Comparison of ENCODE assay signal across 9 cellular contexts in the genomic region with DNA sequence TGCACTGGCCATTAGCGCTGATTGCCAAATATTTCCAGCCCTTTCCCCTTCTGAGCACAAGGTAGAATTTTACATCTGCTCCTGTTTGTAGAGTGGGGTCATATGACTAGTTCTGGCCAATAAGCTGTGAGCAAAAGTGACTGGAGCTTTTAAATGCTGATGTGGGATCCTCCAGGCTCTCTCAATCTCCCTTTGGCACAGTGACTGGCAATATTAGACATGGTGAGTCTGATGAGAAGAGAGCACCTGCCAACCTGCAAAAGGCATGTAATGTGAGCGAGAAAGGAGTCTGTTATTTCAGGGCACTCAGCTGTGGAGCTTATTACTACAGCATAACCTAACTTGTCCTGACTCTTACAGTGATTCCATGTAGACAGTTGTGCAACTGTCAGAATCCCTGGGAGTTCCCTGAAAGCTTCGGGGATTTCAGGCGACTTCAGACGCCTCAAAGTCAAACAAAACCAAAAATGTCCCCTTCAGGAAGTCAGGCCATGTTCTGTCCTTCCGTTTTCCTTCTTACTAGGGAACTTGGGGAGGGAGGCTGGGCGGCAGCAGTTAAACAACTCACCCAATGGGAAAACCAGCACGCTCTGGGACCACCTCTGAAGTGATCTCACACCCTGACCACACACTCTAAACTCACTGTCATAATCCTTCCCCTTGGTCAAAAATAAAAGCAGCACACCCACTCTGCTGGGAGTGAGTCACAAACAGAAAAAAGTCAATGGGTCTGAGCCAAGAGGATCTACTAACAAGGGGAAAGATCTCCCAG. TPM values are rescaled to one million over a fixed set of nuclear protein-coding genes. Genes with fewer than 3 reads are reported as not detected.
A peak's percentile ranks its signal among the peaks of the same experiment; 100 is the strongest.
DNase-seq lines count a peak whose midpoint lies in the region; ATAC-seq, FAIRE-seq and TF ChIP-seq lines count a peak whose summit lies in the region.
"Had no signal": no experiment of that assay in that cellular context is flagged by ENCODE, and none has a peak within 500 bp of the region (broad histone marks: within the 10 kb centered on the region; RNA-seq: fewer than 3 reads in every experiment).

No MANE protein-coding gene starts in this region.

- no peak overlapping the region for H2BK120ac ChIP-seq in neuronal stem cell (ENCODE audit: low read depth, low read length)

- no peak for DNase-seq in activated CD4-positive, CD25-positive, alpha-beta regulatory T cell (lab: John Stamatoyannopoulos, UW)
- DNase-seq in RCC 7860 (ENCODE audit: low spot score) (peak; percentile 99), GM12878 (ENCODE audit: low read depth, low spot score) (peak; percentile 95), neural progenitor cell (ENCODE audit: low spot score) (no peak), neuronal stem cell (ENCODE audit: low spot score) (no peak)
- peak in 1 of 9 donors; percentile 57 for DNase-seq in naive thymus-derived CD4-positive, alpha-beta T cell

- POLR2A ChIA-PET in GM12878 (lab: Charles Lee) = interaction anchor here (0.5 to 4.8 kb wide), 8 partner anchors 7 to 60 kb away, joined by 3 to 60 read pairs (median 5); partner anchors contain the start of gene IKBKE
- POLR2A ChIA-PET in naive thymus-derived CD4-positive, alpha-beta T cell (lab: Charles Lee) = interaction anchor here (0.7 to 1.0 kb wide), 2 partner anchors 16 to 34 kb away, joined by 3 to 4 read pairs; partner anchors contain the start of gene IKBKE

- SMC1A ChIA-PET in GM12878 (lab: Charles Lee; ENCODE audit: uncharacterized antibody, unreplicated experiment) = interaction anchor here (0.6 to 5.6 kb wide), 15 partner anchors 8 to 160 kb away, joined by 3 to 61 read pairs (median 4); partner anchors contain the start of gene IKBKE

- H3K36me3 Mint-ChIP-seq in naive thymus-derived CD4-positive, alpha-beta T cell = peaks cover 0 to 24% (median 0%) of the 10 kb centered on the region in 5 donors
- no peaks in the 10 kb centered on the region for H3K36me3 Mint-ChIP-seq in neural progenitor cell
- H3K36me3 Mint-ChIP-seq: brain had no signal

- CTCF ChIA-PET in GM12878 (lab: Yijun Ruan, JAX) = interaction anchor here (0.8 to 5.1 kb wide), 14 partner anchors 8 to 160 kb away, joined by 3 to 62 read pairs (median 4); partner anchors contain the start of gene IKBKE
- CTCF ChIA-PET in naive thymus-derived CD4-positive, alpha-beta T cell (lab: Charles Lee) = no interaction called here

- BruUV-seq in GM12878 (replicated peaks; lab: Mats Ljungman, UMichigan) = no TSS peak

- no peak overlapping the region for H2BK5ac ChIP-seq in neuronal stem cell (ENCODE audit: low read length)

- H3K4me3 ChIP-seq in GM12878 (peak overlapping the region; percentile 33; the same call in 1 of the 2 replicates), neural progenitor cell (no peak overlapping the region), neuronal stem cell (ENCODE audit: low read length in 2 of 2) (no peak overlapping the region)
- H3K4me3 ChIP-seq in naive thymus-derived CD4-positive, alpha-beta T cell (ENCODE audit: low read length) = no peak overlapping the region

- H3K4me1 ChIP-seq in GM12878 (ENCODE audit: control insufficient read depth, insufficient read depth, low read length) = peaks cover 42% of the 10 kb centered on the region
- H3K4me1 ChIP-seq in naive thymus-derived CD4-positive, alpha-beta T cell (ENCODE audit: control insufficient read depth in 2 of 2, insufficient read depth in 2 of 2, low read length in 2 of 2) = peaks cover 8 to 29% of the 10 kb centered on the region in 2 donors
- peaks cover 6% of the 10 kb centered on the region for H3K4me1 ChIP-seq in neural progenitor cell
- H3K4me1 ChIP-seq in neuronal stem cell (ENCODE audit: control insufficient read depth in 2 of 2, insufficient read depth in 1 of 2, low read depth in 1 of 2, low read length in 2 of 2) = peaks cover 2 to 4% of the 10 kb centered on the region in 2 donors

- no peaks in the 10 kb centered on the region for H3F3A ChIP-seq in neural progenitor cell (ENCODE audit: low read depth)

- FAIRE-seq in RCC 7860 (lab: Jason Lieb, UNC) (peak; percentile 95), GM12878 (lab: Jason Lieb, UNC) (peak; percentile 96)

- TF ChIP-seq RAD21 in GM12878 (IDR thresholded peaks at IDR 0.05; ENCODE audit: insufficient read depth, low read depth, low read length) = no peak

- no peak for TF ChIP-seq POLR2A in GM12878 (IDR thresholded peaks at IDR 0.05; ENCODE audit: low read depth, low read length)

- H3K27me3 Mint-ChIP-seq in naive thymus-derived CD4-positive, alpha-beta T cell = peaks cover under 1 to 17% (median 4%) of the 10 kb centered on the region in 5 donors
- peaks cover 34% of the 10 kb centered on the region for H3K27me3 Mint-ChIP-seq in neural progenitor cell (ENCODE audit: insufficient read depth, low read depth)

- 19% methylated on average over 8 of the region's 8 CpGs for WGBS in GM12878 (ENCODE audit: insufficient coverage, insufficient replicate concordance, low lambda C conversion rate, missing lambda C conversion rate)
- no CpG with 5 or more reads among the region's 8 CpGs for WGBS in neuronal stem cell (ENCODE audit: extremely low coverage in 2 of 2, insufficient read length in 2 of 2, insufficient replicate concordance in 1 of 2), 2 donors

- H4K8ac ChIP-seq in neuronal stem cell (ENCODE audit: low read depth, low read length) = no peak overlapping the region

- in situ Hi-C loops in GM12878 (cut with MboI) = no loop called here

- intact Hi-C loops in GM12878 (cut with micrococcal nuclease; ENCODE audit: unreplicated experiment) = loop anchor here (2.0 to 10.0 kb wide), 2 partner anchors 33 to 411 kb away; partner anchors contain the start of gene IKBKE
- intact Hi-C loops in naive thymus-derived CD4-positive, alpha-beta T cell (cut with micrococcal nuclease) = no loop called here

- H2AFZ ChIP-seq in GM12878 (ENCODE audit: control insufficient read depth, low read depth, low read length) (peak overlapping the region; percentile 22), neural progenitor cell (replicated peaks) (no peak overlapping the region), neuronal stem cell (ENCODE audit: low read length) (no peak overlapping the region)

- H3K18ac ChIP-seq in neuronal stem cell (ENCODE audit: low read length) = no peak overlapping the region

- no peak overlapping the region for H4K91ac ChIP-seq in neuronal stem cell (ENCODE audit: low read depth, low read length, poor library complexity)

- H3K9ac ChIP-seq in GM12878 (ENCODE audit: control insufficient read depth, insufficient read depth, low read length) (no peak overlapping the region), neural progenitor cell (no peak overlapping the region), neuronal stem cell (ENCODE audit: low read depth, low read length, poor library complexity) (no peak overlapping the region)

- no peaks in the 10 kb centered on the region for H3K9me3 Mint-ChIP-seq in naive thymus-derived CD4-positive, alpha-beta T cell
- no peaks in the 10 kb centered on the region for H3K9me3 Mint-ChIP-seq in neural progenitor cell

- no peaks in the 10 kb centered on the region for H3K79me1 ChIP-seq in neuronal stem cell (ENCODE audit: low read depth, low read length)

- H3K36me3 ChIP-seq in GM12878 (ENCODE audit: control insufficient read depth in 2 of 2, insufficient read depth in 2 of 2, low read length in 1 of 2) (peaks cover 0 to 3% of the 10 kb centered on the region in 2 experiments; a peak in 2 of 4 replicates), neural progenitor cell (no peaks in the 10 kb centered on the region), neuronal stem cell (replicated peaks in 1 of 2; ENCODE audit: control insufficient read depth in 2 of 2, insufficient read depth in 2 of 2, low read length in 2 of 2) (no peaks in the 10 kb centered on the region)
- H3K36me3 ChIP-seq in naive thymus-derived CD4-positive, alpha-beta T cell (ENCODE audit: control insufficient read depth in 2 of 3, insufficient read depth in 3 of 3, low read length in 3 of 3) = peaks cover 0 to 9% (median 0%) of the 10 kb centered on the region in 3 experiments

- H3K4me2 ChIP-seq in GM12878 (ENCODE audit: control insufficient read depth, insufficient read depth) = peak overlapping the region; percentile 40
- no peak overlapping the region for H3K4me2 ChIP-seq in neural progenitor cell
- H3K4me2 ChIP-seq in neuronal stem cell (ENCODE audit: insufficient read depth, low read length, poor library complexity, severe bottlenecking) = no peak overlapping the region

- H2AK5ac ChIP-seq in neuronal stem cell (ENCODE audit: low read depth, low read length) = no peak overlapping the region

- ATAC-seq in activated CD4-positive, CD25-positive, alpha-beta regulatory T cell treated with anti-CD3 and anti-CD28 coated beads, Interleukin-2, amount 50 U/mL, for 24 hours = peak; percentile 69 to 71
- ATAC-seq in HG02759 (IDR thresholded peaks at IDR 0.05; ENCODE audit: unreplicated experiment) (peak; percentile 41), GM12878 (peak; percentile 72)
- ATAC-seq in naive thymus-derived CD4-positive, alpha-beta T cell = peak; percentile 69

- RAD21 ChIA-PET in GM12878 (lab: Charles Lee; ENCODE audit: unreplicated experiment) = interaction anchor here (0.6 to 4.8 kb wide), 15 partner anchors 7 to 223 kb away, joined by 3 to 69 read pairs (median 4); no protein-coding TSS in a partner anchor

- H2BK15ac ChIP-seq in neuronal stem cell (ENCODE audit: low read length) = no peak overlapping the region

- H2BK12ac ChIP-seq in neuronal stem cell (ENCODE audit: low read length) = no peak overlapping the region

- no peak for TF ChIP-seq CTCF in GM12878 (IDR thresholded peaks at IDR 0.05 in 2 of 3, conservative IDR thresholded peaks at IDR 0.05 in 1 of 3; ENCODE audit: control insufficient read depth in 2 of 3, extremely low read depth in 1 of 3, insufficient read depth in 1 of 3, low read depth in 3 of 3, low read length in 3 of 3)
- no peak for TF ChIP-seq CTCF in neural progenitor cell (IDR thresholded peaks at IDR 0.05)

- H3K9me3 ChIP-seq in GM12878 (replicated peaks; ENCODE audit: control insufficient read depth, insufficient read depth, low read length) (no peaks in the 10 kb centered on the region), neural progenitor cell (ENCODE audit: low read depth) (no peaks in the 10 kb centered on the region), neuronal stem cell (replicated peaks in 1 of 2; ENCODE audit: control insufficient read depth in 2 of 2, insufficient read depth in 1 of 2, low read depth in 1 of 2, low read length in 2 of 2) (no peaks in the 10 kb centered on the region)
- no peaks in the 10 kb centered on the region for H3K9me3 ChIP-seq in naive thymus-derived CD4-positive, alpha-beta T cell (ENCODE audit: control insufficient read depth in 2 of 3, low read length in 3 of 3)

- H3K27ac Mint-ChIP-seq in naive thymus-derived CD4-positive, alpha-beta T cell = peak overlapping the region in 5 of 9 donors; percentile 26 to 62 (median 46)
- no peak overlapping the region for H3K27ac Mint-ChIP-seq in neural progenitor cell

- no peak overlapping the region for H3K4ac ChIP-seq in neuronal stem cell (ENCODE audit: low read length)

- H3K27me3 ChIP-seq in GM12878 (replicated peaks in 1 of 2; ENCODE audit: control insufficient read depth in 2 of 2, insufficient read depth in 2 of 2, low read length in 1 of 2) (no peaks in the 10 kb centered on the region), neural progenitor cell (peaks cover 69% of the 10 kb centered on the region), neuronal stem cell (ENCODE audit: control insufficient read depth in 3 of 3, insufficient read depth in 3 of 3, low read depth in 1 of 3, low read length in 3 of 3) (peaks cover 11 to 68% (median 36%) of the 10 kb centered on the region in 3 experiments)
- no peaks in the 10 kb centered on the region for H3K27me3 ChIP-seq in naive thymus-derived CD4-positive, alpha-beta T cell (ENCODE audit: control insufficient read depth in 2 of 2, insufficient read depth in 2 of 2, low read length in 2 of 2)

- H3K4me1 Mint-ChIP-seq in naive thymus-derived CD4-positive, alpha-beta T cell = peaks cover 8 to 39% (median 27%) of the 10 kb centered on the region in 7 donors
- peaks cover 12% of the 10 kb centered on the region for H3K4me1 Mint-ChIP-seq in neural progenitor cell

- H3K27ac ChIP-seq in GM12878 (ENCODE audit: control insufficient read depth, insufficient read depth) (peak overlapping the region; percentile 60), neural progenitor cell (no peak overlapping the region), neuronal stem cell (replicated peaks; ENCODE audit: low read length) (no peak overlapping the region)
- no peak overlapping the region for H3K27ac ChIP-seq in naive thymus-derived CD4-positive, alpha-beta T cell (ENCODE audit: low read depth, low read length)

- H3K4me3 Mint-ChIP-seq in naive thymus-derived CD4-positive, alpha-beta T cell = peak overlapping the region in 1 of 10 donors; percentile 5
- H3K4me3 Mint-ChIP-seq in neural progenitor cell = no peak overlapping the region

- TF ChIP-seq EP300 in GM12878 (IDR thresholded peaks at IDR 0.05; ENCODE audit: borderline replicate concordance in 1 of 2, control insufficient read depth in 1 of 2, low read depth in 2 of 2, low read length in 2 of 2) = peak; percentile 52 to 58; a peak in 3 of 4 replicates

- H3K14ac ChIP-seq in neuronal stem cell (ENCODE audit: low read length) = no peak overlapping the region

- H4K20me1 ChIP-seq in GM12878 (ENCODE audit: control insufficient read depth, insufficient read depth) (no peaks in the 10 kb centered on the region), neural progenitor cell (ENCODE audit: low read depth) (peaks cover 8% of the 10 kb centered on the region)

- no peak overlapping the region for H3K23ac ChIP-seq in neuronal stem cell (ENCODE audit: low read depth, low read length, poor library complexity)

- H3K79me2 ChIP-seq in GM12878 (ENCODE audit: control insufficient read depth, insufficient read depth, low read length) (no peaks in the 10 kb centered on the region), neural progenitor cell (ENCODE audit: low read depth) (no peaks in the 10 kb centered on the region)

RNA-seq across cellular contexts. Expression of gene RASSF5, which starts 3.6 kb away (rescaled TPM):
- 56.7 and 60.6 TPM in 2 replicates for total RNA-seq in GM12878 (2013; cell fraction: nucleolus; rRNA removed)
- total RNA-seq in GM12878 (2014; rRNA removed) (64.1 and 68.2 TPM in 2 replicates), GM12878 (2014; rRNA removed; fragmentation: Illumina TruSeq; extraction: Trizol) (48.5 and 49.2 TPM in 2 replicates), GM12878 (2021) (82.5 and 85.6 TPM in 2 replicates), neural progenitor cell (ENCODE audit: low replicate concordance) (0.19 and 0.43 TPM in 2 replicates)
- polyA plus RNA-seq in GM12878 (2011; ENCODE audit: low read depth) = 30.6 TPM
- polyA plus RNA-seq in GM12878 (2011; rRNA removed) (61.4 and 77.1 TPM in 2 replicates), GM12878 (2014; fragmentation: Illumina TruSeq; extraction: Trizol) (79.7 and 89.6 TPM in 2 replicates), GM12878 (2014; fragmentation: Nextera tagmentation; extraction: Ambion mirVana) (10 to 100 TPM; 14.0 to 25.4 TPM), GM12878 (2014; rRNA removed) (71.3 and 74.2 TPM in 2 replicates), GM12878 (2016; fragmentation: Nextera tagmentation; extraction: Ambion mirVana) (10 to 100 TPM; 63.2 to 69.5 TPM)
- polyA plus RNA-seq in GM12878 (2011; cell fraction: cytosol; rRNA removed) = 82.5 and 102 TPM in 2 replicates
- polyA plus RNA-seq in GM12878 (2011; cell fraction: nucleus; rRNA removed) = 114 and 118 TPM in 2 replicates
- polyA plus RNA-seq in GM12878 (2012) = 45.3 and 54.0 TPM in 2 replicates
- polyA minus RNA-seq in GM12878 (2011; rRNA and poly(A)+ RNA removed) = 118 and 125 TPM in 2 replicates
- 40.6 and 42.9 TPM in 2 replicates for polyA minus RNA-seq in GM12878 (2011; cell fraction: cytosol; rRNA and poly(A)+ RNA removed)
- polyA minus RNA-seq in GM12878 (2011; cell fraction: nucleus; rRNA and poly(A)+ RNA removed) = 46.9 and 71.1 TPM in 2 replicates
- total RNA-seq in naive thymus-derived CD4-positive, alpha-beta T cell = 100 to 1,000 TPM; 155 to 240 (median 218) TPM
- polyA plus RNA-seq in naive thymus-derived CD4-positive, alpha-beta T cell = 100 to 1,000 TPM; 299 to 416 TPM
- polyA plus RNA-seq in neuronal stem cell (2013, experiment 1 of 2) = 0.50 TPM
- 0.51 TPM for polyA plus RNA-seq in neuronal stem cell (2013, experiment 2 of 2)

RNA-seq across cellular contexts. Expression of gene IKBKE, which starts 33.5 kb away (rescaled TPM):
- 116 and 132 TPM in 2 replicates for total RNA-seq in GM12878 (2013; cell fraction: nucleolus; rRNA removed)
- total RNA-seq in GM12878 (2014; rRNA removed) (23.5 and 23.9 TPM in 2 replicates), GM12878 (2014; rRNA removed; fragmentation: Illumina TruSeq; extraction: Trizol) (14.6 and 17.1 TPM in 2 replicates), GM12878 (2021) (30.0 and 33.4 TPM in 2 replicates), neural progenitor cell (ENCODE audit: low replicate concordance) (0.26 and 2.7 TPM in 2 replicates)
- 7.9 TPM for polyA plus RNA-seq in GM12878 (2011; ENCODE audit: low read depth)
- polyA plus RNA-seq in GM12878 (2011; rRNA removed) (19.7 and 35.1 TPM in 2 replicates), GM12878 (2014; fragmentation: Illumina TruSeq; extraction: Trizol) (6.7 and 17.0 TPM in 2 replicates), GM12878 (2014; fragmentation: Nextera tagmentation; extraction: Ambion mirVana) (10 to 100 TPM; 12.8 to 19.2 TPM), GM12878 (2014; rRNA removed) (23.0 and 25.8 TPM in 2 replicates), GM12878 (2016; fragmentation: Nextera tagmentation; extraction: Ambion mirVana) (10 to 100 TPM; 23.1 to 24.7 TPM)
- polyA plus RNA-seq in GM12878 (2011; cell fraction: cytosol; rRNA removed) = 31.4 and 42.1 TPM in 2 replicates
- 133 and 147 TPM in 2 replicates for polyA plus RNA-seq in GM12878 (2011; cell fraction: nucleus; rRNA removed)
- 13.0 and 14.1 TPM in 2 replicates for polyA plus RNA-seq in GM12878 (2012)
- 45.0 and 70.6 TPM in 2 replicates for polyA minus RNA-seq in GM12878 (2011; rRNA and poly(A)+ RNA removed)
- 13.2 and 14.0 TPM in 2 replicates for polyA minus RNA-seq in GM12878 (2011; cell fraction: cytosol; rRNA and poly(A)+ RNA removed)
- 62.1 and 104 TPM in 2 replicates for polyA minus RNA-seq in GM12878 (2011; cell fraction: nucleus; rRNA and poly(A)+ RNA removed)
- total RNA-seq in naive thymus-derived CD4-positive, alpha-beta T cell = 100 to 1,000 TPM in 1 of 5 experiments, 10 to 100 TPM in 4; 50.1 to 177 (median 79.1) TPM
- polyA plus RNA-seq in naive thymus-derived CD4-positive, alpha-beta T cell = 10 to 100 TPM; 32.5 to 48.3 TPM
- 0.49 TPM for polyA plus RNA-seq in neuronal stem cell (2013, experiment 1 of 2)
- 0.47 TPM for polyA plus RNA-seq in neuronal stem cell (2013, experiment 2 of 2)

Comparison
In these comparisons a context has a peak if more than half of its experiments do, and no peak if none do; other contexts are left out.
1. DNase-seq: peak in RCC 7860 (single experiment) and GM12878 (single experiment); none in activated CD4-positive, CD25-positive, alpha-beta regulatory T cell (0 of 4), neural progenitor cell (single experiment) and neuronal stem cell (single experiment).
2. RNA of gene RASSF5, which starts 3.6 kb away (total RNA-seq): 155 to 240 TPM in naive thymus-derived CD4-positive, alpha-beta T cell and 48.5 to 85.6 TPM in GM12878; 0.19 to 0.43 TPM in neural progenitor cell; every median in the first group is over 10 times any median in the second.
3. Peak in every context shown above with its lines, with median percentiles within 50 percentile points of each other: ATAC-seq.